In genomic region chr16:10583269-10583668, GRCh38 we compare ENCODE assay signal across 1 cellular context.
A peak's percentile ranks its signal among the peaks of the same experiment; 100 is the strongest.
TF ChIP-seq lines count a peak whose summit lies in the region.

No MANE protein-coding gene starts in this region.

TF ChIP-seq in K562, 482 proteins besides CTCF, POLR2A, EP300 and RAD21 (continued from another document):
- no peak for TF ChIP-seq RBFOX2 (IDR thresholded peaks at IDR 0.05; ENCODE audit: low read depth, low read length)
- TF ChIP-seq MCM2 (IDR thresholded peaks at IDR 0.05; ENCODE audit: low read depth) = no peak
- TF ChIP-seq NFYB (IDR thresholded peaks at IDR 0.05; ENCODE audit: extremely low read depth, insufficient read length) = peak; percentile 7
- no peak for TF ChIP-seq ELF2 (CRISPR knock-in tag; IDR thresholded peaks at IDR 0.05)
- TF ChIP-seq IRF2 (CRISPR knock-in tag; IDR thresholded peaks at IDR 0.05) = no peak
- peak; percentile 85 for TF ChIP-seq USF1 (CRISPR knock-in tag; IDR thresholded peaks at IDR 0.05)
- no peak for TF ChIP-seq MYBL2 (IDR thresholded peaks at IDR 0.05; ENCODE audit: low read depth)
- TF ChIP-seq MYBL2 (CRISPR knock-in tag; IDR thresholded peaks at IDR 0.05; ENCODE audit: borderline replicate concordance) = no peak
- no peak for TF ChIP-seq E2F5 (CRISPR knock-in tag; IDR thresholded peaks at IDR 0.05)
- no peak for TF ChIP-seq HMGN3 (IDR thresholded peaks at IDR 0.05; ENCODE audit: borderline replicate concordance, extremely low read depth, insufficient read length, low read depth, low read length)
- no peak for TF ChIP-seq HIVEP1 (CRISPR knock-in tag; IDR thresholded peaks at IDR 0.05)
- TF ChIP-seq PTTG1 (tag; IDR thresholded peaks at IDR 0.05; ENCODE audit: low read depth) = no peak
- no peak for TF ChIP-seq ZNF584 (CRISPR knock-in tag; IDR thresholded peaks at IDR 0.05; ENCODE audit: low read depth)
- TF ChIP-seq GATA2 (CRISPR knock-in tag; IDR thresholded peaks at IDR 0.05) = no peak
- TF ChIP-seq ZBTB26 (CRISPR knock-in tag; IDR thresholded peaks at IDR 0.05) = no peak
